ENCODE assay signal across 10 cellular contexts in genomic region chr2:63059434-63060078, GRCh38. TPM values are rescaled to one million over a fixed set of nuclear protein-coding genes. Genes with fewer than 3 reads are reported as not detected.
DNase-seq lines count a peak whose midpoint lies in the region; ATAC-seq, FAIRE-seq and TF ChIP-seq lines count a peak whose summit lies in the region.
"Had no signal": no experiment of that assay in that cellular context is flagged by ENCODE, and none has a peak within 500 bp of the region (broad histone marks: within the 10 kb centered on the region; RNA-seq: fewer than 3 reads in every experiment).

No MANE protein-coding gene starts in this region.

- H3K27me3 ChIP-seq in endothelial cell of umbilical vein (ENCODE audit: control insufficient read depth in 2 of 2, insufficient read depth in 2 of 2, low read length in 2 of 2) (peaks cover 71 to 98% of the 10 kb centered on the region in 2 experiments), parathyroid adenoma (ENCODE audit: control insufficient read depth, insufficient read depth, low read length) (peaks cover 12% of the 10 kb centered on the region)

- no peaks in the 10 kb centered on the region for H3K79me2 ChIP-seq in endothelial cell of umbilical vein (ENCODE audit: control insufficient read depth, insufficient read depth, low read length)
- H3K79me2 ChIP-seq in parathyroid adenoma, result no peaks in the 10 kb centered on the region

- FAIRE-seq in endothelial cell of umbilical vein (lab: Jason Lieb, UNC), result no peak

- H3K9ac ChIP-seq in ES-I3 (ENCODE audit: low read depth, low read length), result peak overlapping the region; percentile 28; the same call in 1 of the 2 replicates
- no peak overlapping the region for H3K9ac ChIP-seq in endothelial cell of umbilical vein (replicated peaks; ENCODE audit: extremely low read depth, insufficient read depth, low read length)
- no peak overlapping the region for H3K9ac ChIP-seq in parathyroid adenoma

- peaks cover 9% of the 10 kb centered on the region for H3K4me1 ChIP-seq in ES-I3 (ENCODE audit: insufficient read depth, low read length)
- H3K4me1 ChIP-seq in endothelial cell of umbilical vein (ENCODE audit: control insufficient read depth, extremely low read depth, insufficient read depth, low read length), result peaks cover 24% of the 10 kb centered on the region
- no peaks in the 10 kb centered on the region for H3K4me1 ChIP-seq in parathyroid adenoma

- H3K4me3 ChIP-seq in endothelial cell of umbilical vein (replicated peaks in 1 of 3; ENCODE audit: insufficient read depth in 1 of 3, low read depth in 1 of 3, low read length in 3 of 3) (no peak overlapping the region), parathyroid adenoma (ENCODE audit: low read depth, low read length) (no peak overlapping the region)

- H3K9me3 Mint-ChIP-seq in IgD-negative memory B cell, result peaks cover 0 to 25% (median 4%) of the 10 kb centered on the region in 3 donors

- TF ChIP-seq POLR2A in endothelial cell of umbilical vein (IDR thresholded peaks at IDR 0.05; ENCODE audit: low read depth, low read length), result no peak

- intact Hi-C loops in endothelial cell of umbilical vein (cut with micrococcal nuclease), result loop anchor here (5.0 to 10.0 kb wide), 4 partner anchors 355 to 585 kb away; partner anchors contain the start of gene EHBP1

- CTCF ChIA-PET in endothelial cell of umbilical vein (lab: Charles Lee), result interaction anchor here (1.1 kb wide), 1 partner anchor 37 kb away, joined by 3 read pairs; no protein-coding TSS in a partner anchor

- peak overlapping the region; percentile 61 to 89 (median 83) for H3K27ac Mint-ChIP-seq in IgD-negative memory B cell

- POLR2A ChIA-PET in endothelial cell of umbilical vein (lab: Charles Lee), result no interaction called here

- dilution Hi-C loops in endothelial cell of umbilical vein (cut with MboI; ENCODE audit: extremely low pct_ligation_motif_present, low sequenced_read_pairs), result no loop called here

- no peak overlapping the region for H3K27ac ChIP-seq in endothelial cell of umbilical vein (ENCODE audit: insufficient read depth, low read depth, low read length)
- no peak overlapping the region for H3K27ac ChIP-seq in parathyroid adenoma
- H3K27ac ChIP-seq: epithelial cell of prostate, Peyer's patch had no signal

- H3K36me3 Mint-ChIP-seq in IgD-negative memory B cell, result peaks cover 3% of the 10 kb centered on the region

- no peak for DNase-seq in endothelial cell of umbilical vein (ENCODE audit: low read depth, low spot score)
- no peak for DNase-seq in C1 segment of cervical spinal cord (lab: John Stamatoyannopoulos, UW)

- H3K27me3 Mint-ChIP-seq in IgD-negative memory B cell, result peaks cover 61% of the 10 kb centered on the region

- H3K36me3 ChIP-seq in ES-I3 (ENCODE audit: insufficient read depth, low read length) (no peaks in the 10 kb centered on the region), endothelial cell of umbilical vein (ENCODE audit: control insufficient read depth in 2 of 2, extremely low read depth in 1 of 2, insufficient read depth in 2 of 2, low read length in 2 of 2) (no peaks in the 10 kb centered on the region), parathyroid adenoma (ENCODE audit: control insufficient read depth, insufficient read depth, low read length) (no peaks in the 10 kb centered on the region)
- H3K36me3 ChIP-seq: Peyer's patch had no signal

- ATAC-seq in GM21576 (IDR thresholded peaks at IDR 0.05; ENCODE audit: unreplicated experiment) (no peak), GM21360 (IDR thresholded peaks at IDR 0.05; ENCODE audit: unreplicated experiment) (no peak)

- H3K9me1 ChIP-seq in endothelial cell of umbilical vein (replicated peaks; ENCODE audit: control insufficient read depth, extremely low read depth, insufficient read depth, low read length), result no peaks in the 10 kb centered on the region

- H3K4me3 Mint-ChIP-seq in IgD-negative memory B cell, result peak overlapping the region; percentile 21 to 76 (median 68)

- no peak for TF ChIP-seq CTCF in endothelial cell of umbilical vein (IDR thresholded peaks at IDR 0.05; ENCODE audit: extremely low read depth in 1 of 2, insufficient read depth in 1 of 2, low read depth in 1 of 2, low read length in 2 of 2)
- no peak for TF ChIP-seq CTCF in parathyroid adenoma (IDR thresholded peaks at IDR 0.05)

- no peaks in the 10 kb centered on the region for H3K9me3 ChIP-seq in ES-I3 (ENCODE audit: control insufficient read depth, insufficient read depth, low read length)
- H3K9me3 ChIP-seq in endothelial cell of umbilical vein (replicated peaks; ENCODE audit: control insufficient read depth, insufficient read depth, low read length), result no peaks in the 10 kb centered on the region
- H3K9me3 ChIP-seq in parathyroid adenoma (ENCODE audit: control insufficient read depth, low read length), result no peaks in the 10 kb centered on the region

- H2AFZ ChIP-seq in endothelial cell of umbilical vein (ENCODE audit: low read depth, low read length) (no peak overlapping the region), parathyroid adenoma (no peak overlapping the region)

- no TSS peak for BruUV-seq in endothelial cell of umbilical vein (replicated peaks; lab: Mats Ljungman, UMichigan)

- peaks cover 22 to 41% (median 24%) of the 10 kb centered on the region in 3 donors for H3K4me1 Mint-ChIP-seq in IgD-negative memory B cell

- no peaks in the 10 kb centered on the region for H4K20me1 ChIP-seq in endothelial cell of umbilical vein (replicated peaks; ENCODE audit: control insufficient read depth, extremely low read depth, insufficient read depth, low read length)

- H3K4me2 ChIP-seq in endothelial cell of umbilical vein (ENCODE audit: insufficient read depth, low read length) (no peak overlapping the region), parathyroid adenoma (ENCODE audit: low read length) (peak overlapping the region; percentile 42)

TF ChIP-seq in endothelial cell of umbilical vein, 7 proteins besides CTCF, POLR2A, EP300 and RAD21:
- TF ChIP-seq MAX (IDR thresholded peaks at IDR 0.05; ENCODE audit: insufficient read depth, insufficient read length) (no peak), POLR2AphosphoS5 (IDR thresholded peaks at IDR 0.05; ENCODE audit: insufficient read depth, low read depth, low read length) (no peak), FOS (IDR thresholded peaks at IDR 0.05; ENCODE audit: borderline replicate concordance, insufficient read depth, low read length) (no peak), EZH2 (IDR thresholded peaks at IDR 0.05; ENCODE audit: borderline replicate concordance, low read depth, low read length, severe bottlenecking) (peak; percentile 0), GATA2 (IDR thresholded peaks at IDR 0.05; ENCODE audit: insufficient read depth, insufficient read length, low read depth, low read length) (no peak), JUN (IDR thresholded peaks at IDR 0.05; ENCODE audit: borderline replicate concordance, insufficient read depth, insufficient read length, low read depth) (no peak)

RNA-seq across cellular contexts. Expression of gene OTX1, which starts 8.9 kb away (rescaled TPM):
- polyA plus RNA-seq in IgD-negative memory B cell (not detected), endothelial cell of umbilical vein (0.05 TPM in 1 of 2 replicates, not detected in the other)
- total RNA-seq in endothelial cell of umbilical vein, result 0.30 TPM in 1 of 2 replicates, not detected in the other
- 0.03 TPM in 1 of 2 replicates, not detected in the other for polyA plus RNA-seq in endothelial cell of umbilical vein (2011; cell fraction: cytosol; rRNA removed)
- 0.06 and 0.13 TPM in 2 replicates for polyA plus RNA-seq in endothelial cell of umbilical vein (2011; cell fraction: nucleus; rRNA removed)
- polyA plus RNA-seq in endothelial cell of umbilical vein (2012), result not detected in 2 replicates
- polyA minus RNA-seq in endothelial cell of umbilical vein, result not detected in 2 replicates
- polyA minus RNA-seq in endothelial cell of umbilical vein (2011; cell fraction: cytosol; rRNA and poly(A)+ RNA removed), result 1.9 TPM
- polyA minus RNA-seq in endothelial cell of umbilical vein (2011; cell fraction: nucleus; rRNA and poly(A)+ RNA removed), result 1.4 TPM in 1 of 2 replicates, not detected in the other
- total RNA-seq: mesenteric fat pad, Peyer's patch had no signal
